25 cellular contexts compared by ENCODE assay signal in genomic region chr4:36226430-36227227, GRCh38. TPM values are rescaled to one million over a fixed set of nuclear protein-coding genes. Genes with fewer than 3 reads are reported as not detected.
A peak's percentile ranks its signal among the peaks of the same experiment; 100 is the strongest.
DNase-seq lines count a peak whose midpoint lies in the region; ATAC-seq and TF ChIP-seq lines count a peak whose summit lies in the region.
"Had no signal": no experiment of that assay in that cellular context is flagged by ENCODE, and none has a peak within 500 bp of the region (broad histone marks: within the 10 kb centered on the region; RNA-seq: fewer than 3 reads in every experiment).

No MANE protein-coding gene starts in this region.

- no peak for DNase-seq in activated T-cell treated with anti-CD3 and anti-CD28 coated beads, Interleukin-2, amount 50 U/mL, for 72 hours
- DNase-seq in activated T-cell treated with anti-CD3 and anti-CD28 coated beads, Interleukin-2, amount 50 U/mL, for 24 hours = no peak
- DNase-seq in NCI-H446 treated with DMSO at 0.1 percent for 48 hours (lab: John Stamatoyannopoulos, UW) = peak; percentile 77
- DNase-seq in dorsolateral prefrontal cortex = no peak
- DNase-seq in NCI-H2107 (lab: John Stamatoyannopoulos, UW) = no peak
- DNase-seq in activated CD4-positive, alpha-beta T cell treated with anti-CD3 and anti-CD28 coated beads, Interleukin-2, amount 10 ng/mL, durations not matched to agents 24 days and 14 days = no peak
- no peak for DNase-seq in stimulated activated naive CD8-positive, alpha-beta T cell treated with anti-CD3 and anti-CD28 coated beads, Interleukin-15, Interleukin-2, amounts not matched to agents 100 U/mL and 50 U/mL, for 24 hours
- no peak for DNase-seq in CD14-positive monocyte (ENCODE audit: low spot score)
- DNase-seq: activated CD4-positive, alpha-beta T cell treated with anti-CD3 and anti-CD28 coated beads, Interleukin-2, amount 50 U/mL, for 1 hour; activated CD8-positive, alpha-beta memory T cell treated with anti-CD3 and anti-CD28 coated beads, Interleukin-2, amount 50 U/mL, for 48 hours; activated effector memory CD4-positive, alpha-beta T cell treated with Interleukin-2 at 50 U/mL for 16 hours; Calu3; cerebellar nuclear complex; erythroblast; left colon; NCI-H2029 treated with DMSO at 0.1 percent for 48 hours; WERI-Rb-1 had no signal

- peak overlapping the region in 42 of 59 donors; percentile 1 to 51 (median 34) for H3K4me3 ChIP-seq in dorsolateral prefrontal cortex
- H3K4me3 ChIP-seq: A549, SK-N-MC, skin epidermis had no signal

- intact Hi-C loops in dorsolateral prefrontal cortex (cut with DNase I) (no loop called here), CD14-positive monocyte (cut with micrococcal nuclease) (no loop called here)
- intact Hi-C loops in activated CD4-positive, alpha-beta T cell treated with anti-CD3 and anti-CD28 coated beads, Interleukin-2, amount 10 ng/mL, durations not matched to agents 24 days and 14 days (cut with micrococcal nuclease) = loop anchor here (2.0 kb wide), 1 partner anchor 14 kb away; no protein-coding TSS in a partner anchor

- ATAC-seq in activated T-cell treated with anti-CD3 and anti-CD28 coated beads, Interleukin-2, amount 50 U/mL, for 72 hours (replicated peaks in 1 of 2) = no peak
- ATAC-seq in stimulated activated naive CD8-positive, alpha-beta T cell treated with anti-CD3 and anti-CD28 coated beads, Interleukin-15, Interleukin-2, amounts not matched to agents 100 U/mL and 50 U/mL, for 24 hours = no peak
- ATAC-seq: A549, left colon had no signal

- H3K36me3 Mint-ChIP-seq in activated T-cell treated with anti-CD3 and anti-CD28 coated beads, Interleukin-2, amount 50 U/mL, for 72 hours (ENCODE audit: insufficient read depth in 2 of 2) = peaks cover 4 to 10% of the 10 kb centered on the region in 2 donors
- peaks cover 49% of the 10 kb centered on the region for H3K36me3 Mint-ChIP-seq in activated T-cell treated with anti-CD3 and anti-CD28 coated beads, Interleukin-2, amount 50 U/mL, for 24 hours (ENCODE audit: low read depth)
- H3K36me3 Mint-ChIP-seq in activated CD4-positive, alpha-beta T cell treated with anti-CD3 and anti-CD28 coated beads, Interleukin-2, amount 10 ng/mL, durations not matched to agents 24 days and 14 days (ENCODE audit: low read depth) = peaks cover 39% of the 10 kb centered on the region
- peaks cover 9 to 25% of the 10 kb centered on the region in 2 donors for H3K36me3 Mint-ChIP-seq in CD14-positive monocyte

- H3K27ac ChIP-seq in dorsolateral prefrontal cortex = peak overlapping the region in 57 of 59 donors; percentile 27 to 99 (median 87)
- H3K27ac ChIP-seq: A549, SK-N-MC, skin epidermis, WERI-Rb-1 had no signal

- no peak for TF ChIP-seq CTCF in dorsolateral prefrontal cortex (IDR thresholded peaks at IDR 0.05 in 54 of 56, conservative IDR thresholded peaks at IDR 0.05 in 2 of 56; ENCODE audit: low read depth in 1 of 56, partially characterized antibody in 56 of 56)
- TF ChIP-seq CTCF in CD14-positive monocyte (IDR thresholded peaks at IDR 0.05) = no peak

- H3K4me1 Mint-ChIP-seq in activated T-cell treated with anti-CD3 and anti-CD28 coated beads, Interleukin-2, amount 50 U/mL, for 72 hours (ENCODE audit: low read depth) = peaks cover 75% of the 10 kb centered on the region
- peaks cover 84% of the 10 kb centered on the region for H3K4me1 Mint-ChIP-seq in activated T-cell treated with anti-CD3 and anti-CD28 coated beads, Interleukin-2, amount 50 U/mL, for 24 hours (ENCODE audit: low read depth)
- H3K4me1 Mint-ChIP-seq in activated CD4-positive, alpha-beta T cell treated with anti-CD3 and anti-CD28 coated beads, Interleukin-2, amount 10 ng/mL, durations not matched to agents 24 days and 14 days = peaks cover 31% of the 10 kb centered on the region
- H3K4me1 Mint-ChIP-seq in CD14-positive monocyte = peaks cover 30% of the 10 kb centered on the region

- peak overlapping the region; percentile 55 for H3K27ac Mint-ChIP-seq in activated T-cell treated with anti-CD3 and anti-CD28 coated beads, Interleukin-2, amount 50 U/mL, for 72 hours
- no peak overlapping the region for H3K27ac Mint-ChIP-seq in activated T-cell treated with anti-CD3 and anti-CD28 coated beads, Interleukin-2, amount 50 U/mL, for 24 hours
- no peak overlapping the region for H3K27ac Mint-ChIP-seq in activated CD4-positive, alpha-beta T cell treated with anti-CD3 and anti-CD28 coated beads, Interleukin-2, amount 10 ng/mL, durations not matched to agents 24 days and 14 days
- H3K27ac Mint-ChIP-seq in CD14-positive monocyte = no peak overlapping the region
- H3K27ac Mint-ChIP-seq: memory B cell; T-helper 2 cell treated with Interferon-gamma antibody and Interleukin-4, amounts not matched to agents 5 μg/mL and 100 μg/mL, for 36 hours had no signal

- H3K27me3 ChIP-seq in dorsolateral prefrontal cortex = no peaks in the 10 kb centered on the region

- no peaks in the 10 kb centered on the region for H3K27me3 Mint-ChIP-seq in activated T-cell treated with anti-CD3 and anti-CD28 coated beads, Interleukin-2, amount 50 U/mL, for 72 hours (ENCODE audit: low read depth)
- no peaks in the 10 kb centered on the region for H3K27me3 Mint-ChIP-seq in activated T-cell treated with anti-CD3 and anti-CD28 coated beads, Interleukin-2, amount 50 U/mL, for 24 hours
- no peaks in the 10 kb centered on the region for H3K27me3 Mint-ChIP-seq in activated CD4-positive, alpha-beta T cell treated with anti-CD3 and anti-CD28 coated beads, Interleukin-2, amount 10 ng/mL, durations not matched to agents 24 days and 14 days
- no peaks in the 10 kb centered on the region for H3K27me3 Mint-ChIP-seq in CD14-positive monocyte (ENCODE audit: low read depth in 3 of 3)
- H3K27me3 Mint-ChIP-seq: memory B cell had no signal

- H3K4me3 Mint-ChIP-seq in activated T-cell treated with anti-CD3 and anti-CD28 coated beads, Interleukin-2, amount 50 U/mL, for 72 hours = peak overlapping the region in 1 of 2 donors; percentile 45
- no peak overlapping the region for H3K4me3 Mint-ChIP-seq in activated T-cell treated with anti-CD3 and anti-CD28 coated beads, Interleukin-2, amount 50 U/mL, for 24 hours
- no peak overlapping the region for H3K4me3 Mint-ChIP-seq in activated CD4-positive, alpha-beta T cell treated with anti-CD3 and anti-CD28 coated beads, Interleukin-2, amount 10 ng/mL, durations not matched to agents 24 days and 14 days
- no peak overlapping the region for H3K4me3 Mint-ChIP-seq in CD14-positive monocyte
- H3K4me3 Mint-ChIP-seq: memory B cell; T-helper 2 cell treated with Interferon-gamma antibody and Interleukin-4, amounts not matched to agents 5 μg/mL and 100 μg/mL, for 36 hours had no signal

- H3K9me3 Mint-ChIP-seq in activated T-cell treated with anti-CD3 and anti-CD28 coated beads, Interleukin-2, amount 50 U/mL, for 72 hours = no peaks in the 10 kb centered on the region
- no peaks in the 10 kb centered on the region for H3K9me3 Mint-ChIP-seq in activated T-cell treated with anti-CD3 and anti-CD28 coated beads, Interleukin-2, amount 50 U/mL, for 24 hours
- H3K9me3 Mint-ChIP-seq in activated CD4-positive, alpha-beta T cell treated with anti-CD3 and anti-CD28 coated beads, Interleukin-2, amount 10 ng/mL, durations not matched to agents 24 days and 14 days = no peaks in the 10 kb centered on the region
- H3K9me3 Mint-ChIP-seq in CD14-positive monocyte = no peaks in the 10 kb centered on the region
- H3K9me3 Mint-ChIP-seq: memory B cell; T-helper 2 cell treated with Interferon-gamma antibody and Interleukin-4, amounts not matched to agents 5 μg/mL and 100 μg/mL, for 36 hours had no signal

RNA-seq across cellular contexts. Expression of gene ARAP2, which starts 17.7 kb away (rescaled TPM):
- 10 to 100 TPM; 70.8 to 96.5 TPM for total RNA-seq in activated T-cell treated with anti-CD3 and anti-CD28 coated beads, Interleukin-2, amount 50 U/mL, for 72 hours
- total RNA-seq in dorsolateral prefrontal cortex = 100 to 1,000 TPM in 119 of 120 experiments, 10 to 100 TPM in 1; 87.3 to 271 (median 162) TPM
- 45.3 and 45.4 TPM in 2 replicates for total RNA-seq in activated CD4-positive, alpha-beta T cell treated with anti-CD3 and anti-CD28 coated beads, Interleukin-2, amount 10 ng/mL, durations not matched to agents 24 days and 14 days
- polyA plus RNA-seq in CD14-positive monocyte = 1 to 10 TPM; 4.6 to 5.6 TPM
- total RNA-seq: myocyte had no signal

RNA-seq across cellular contexts. Expression of gene DTHD1, which starts 54.8 kb away (rescaled TPM):
- 10 to 100 TPM in 1 of 2 donors, 1 to 10 TPM in 1; 7.9 to 13.5 TPM for total RNA-seq in activated T-cell treated with anti-CD3 and anti-CD28 coated beads, Interleukin-2, amount 50 U/mL, for 72 hours
- 1 to 10 TPM in 43 of 120 experiments, under 1 TPM in 69, not detected in 8; 0.13 to 4.1 (median 0.81) TPM for total RNA-seq in dorsolateral prefrontal cortex
- 0.49 and 0.95 TPM in 2 replicates for total RNA-seq in activated CD4-positive, alpha-beta T cell treated with anti-CD3 and anti-CD28 coated beads, Interleukin-2, amount 10 ng/mL, durations not matched to agents 24 days and 14 days
- not detected for polyA plus RNA-seq in CD14-positive monocyte
- total RNA-seq: Calu3, fibroblast of villous mesenchyme, myocyte, OCI-LY7 had no signal
- polyA plus RNA-seq: A549 had no signal
